In the genomic region with DNA sequence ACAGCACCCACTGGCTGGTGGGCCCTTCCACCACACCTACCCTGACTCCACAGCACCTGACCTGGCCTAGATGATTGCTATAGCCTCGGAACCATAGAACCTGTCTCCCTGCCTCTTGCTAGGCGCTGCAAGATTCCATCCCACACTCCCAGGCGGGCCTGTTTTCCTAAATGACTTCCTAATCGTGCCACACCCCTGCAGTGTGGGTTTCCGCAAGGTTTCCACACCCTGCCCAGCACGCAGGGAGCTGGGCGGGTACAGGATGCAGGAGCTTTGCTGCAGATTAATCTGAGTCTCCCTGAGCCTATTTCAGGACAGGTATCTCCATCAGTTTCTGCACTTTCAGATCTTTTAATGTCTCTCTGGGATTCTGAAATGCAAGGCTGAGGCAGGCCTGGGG, we compare ENCODE assay signal across 21 cellular contexts.
DNase-seq lines count a peak whose midpoint lies in the region; ATAC-seq and TF ChIP-seq lines count a peak whose summit lies in the region.
"Had no signal": no experiment of that assay in that cellular context is flagged by ENCODE, and none has a peak within 500 bp of the region (broad histone marks: within the 10 kb centered on the region; RNA-seq: fewer than 3 reads in every experiment).

No MANE protein-coding gene starts in this region.

- WGBS in right cardiac atrium = 70% methylated on average over 7 of the region's 7 CpGs
- WGBS in suprapubic skin = 72% methylated on average over 7 of the region's 7 CpGs

- intact Hi-C loops in MCF 10A (cut with micrococcal nuclease) (loop anchor here (5.0 kb wide), 1 partner anchor 84 kb away; no protein-coding TSS in a partner anchor), breast epithelium (cut with DNase I; ENCODE audit: low total_unique reads) (loop anchor here (2.0 kb wide), 1 partner anchor 91 kb away; no protein-coding TSS in a partner anchor), right cardiac atrium (cut with DNase I) (no loop called here)

- peak overlapping the region; percentile 71 for H3K27ac Mint-ChIP-seq in MCF 10A (ENCODE audit: low read depth, unreplicated experiment)
- H3K27ac Mint-ChIP-seq: activated naive CD8-positive, alpha-beta T cell had no signal

- no peak for TF ChIP-seq POLR2A in breast epithelium (IDR thresholded peaks at IDR 0.05)
- TF ChIP-seq POLR2A in suprapubic skin (IDR thresholded peaks at IDR 0.05) = no peak

- H3K27ac ChIP-seq in breast epithelium (peak overlapping the region in 1 of 2 donors; percentile 40), caudate nucleus (ENCODE audit: low read depth, low read length) (peak overlapping the region; percentile 29), right cardiac atrium (ENCODE audit: low read length) (peak overlapping the region; percentile 0), suprapubic skin (peak overlapping the region; percentile 49)
- H3K27ac ChIP-seq: cardiac muscle cell, parathyroid adenoma, tibial nerve had no signal

- H3K27me3 ChIP-seq in breast epithelium = no peaks in the 10 kb centered on the region
- no peaks in the 10 kb centered on the region for H3K27me3 ChIP-seq in right cardiac atrium (ENCODE audit: control insufficient read depth, insufficient read depth)
- H3K27me3 ChIP-seq in suprapubic skin = no peaks in the 10 kb centered on the region
- H3K27me3 ChIP-seq: cardiac muscle cell, tibial nerve had no signal

- peaks cover 44% of the 10 kb centered on the region for H3K4me1 Mint-ChIP-seq in MCF 10A (ENCODE audit: insufficient read depth, unreplicated experiment)

- H3K9me3 Mint-ChIP-seq in MCF 10A (ENCODE audit: unreplicated experiment) = no peaks in the 10 kb centered on the region
- H3K9me3 Mint-ChIP-seq: activated CD8-positive, alpha-beta T cell treated with anti-CD3 and anti-CD28 coated beads for 36 hours; activated T-cell treated with anti-CD3 and anti-CD28 coated beads, Interleukin-2, amount 50 U/mL, for 4 hours had no signal

- H3K4me3 Mint-ChIP-seq in MCF 10A (ENCODE audit: unreplicated experiment) = peak overlapping the region; percentile 6
- H3K4me3 Mint-ChIP-seq: activated CD8-positive, alpha-beta T cell treated with anti-CD3 and anti-CD28 coated beads for 36 hours; activated naive CD8-positive, alpha-beta T cell; activated T-cell treated with anti-CD3 and anti-CD28 coated beads, Interleukin-2, amount 50 U/mL, for 4 hours had no signal

- H3K9me3 ChIP-seq in breast epithelium = no peaks in the 10 kb centered on the region
- H3K9me3 ChIP-seq in right cardiac atrium (ENCODE audit: control insufficient read depth, low read length) = no peaks in the 10 kb centered on the region
- H3K9me3 ChIP-seq in suprapubic skin = no peaks in the 10 kb centered on the region
- H3K9me3 ChIP-seq: tibial nerve had no signal

- CTCF ChIA-PET in MCF 10A (lab: Yijun Ruan, JAX) = no interaction called here

- no TSS peak for BruUV-seq in MCF 10A (replicated peaks; lab: Mats Ljungman, UMichigan)

- ATAC-seq in right cardiac atrium = peak; percentile 50 to 85
- ATAC-seq: activated CD8-positive, alpha-beta T cell treated with anti-CD3 and anti-CD28 coated beads for 36 hours; activated T-cell treated with anti-CD3 and anti-CD28 coated beads, Interleukin-2, amount 50 U/mL, for 4 hours; left lobe of liver had no signal

- H3K4me3 ChIP-seq in breast epithelium = no peak overlapping the region
- H3K4me3 ChIP-seq in right cardiac atrium (ENCODE audit: low read length) = no peak overlapping the region
- H3K4me3 ChIP-seq in suprapubic skin = no peak overlapping the region
- H3K4me3 ChIP-seq: cardiac muscle cell, tibial nerve had no signal

- POLR2A ChIA-PET in MCF 10A (lab: Yijun Ruan, JAX) = interaction anchor here (0.7 to 5.4 kb wide), 7 partner anchors 10 to 61 kb away, joined by 3 to 57 read pairs (median 4); no protein-coding TSS in a partner anchor

- DNase-seq in MCF 10A (ENCODE audit: unreplicated experiment) = peak; percentile 62
- DNase-seq in breast epithelium (ENCODE audit: low spot score in 2 of 2) = no peak
- DNase-seq in caudate nucleus (lab: John Stamatoyannopoulos, UW) = peak in 17 of 61 donors; percentile 13 to 68 (median 37)
- DNase-seq in right cardiac atrium = peak in 2 of 3 donors; percentile 55 to 74
- no peak for DNase-seq in suprapubic skin (ENCODE audit: low spot score in 2 of 2)
- DNase-seq in occipital lobe (lab: John Stamatoyannopoulos, UW) = no peak
- no peak for DNase-seq in KG1 (lab: John Stamatoyannopoulos, UW)
- DNase-seq in stimulated activated CD4-positive, alpha-beta T cell treated with anti-CD3 and anti-CD28 coated beads, Interleukin-4, amount 100 ng/mL, for 24 hours = no peak
- DNase-seq: activated CD8-positive, alpha-beta T cell treated with anti-CD3 and anti-CD28 coated beads for 36 hours; activated T-cell treated with anti-CD3 and anti-CD28 coated beads, Interleukin-2, amount 50 U/mL, for 4 hours; C1 segment of cervical spinal cord; DMS 273 treated with DMSO at 0.1 percent for 48 hours; effector memory CD4-positive, alpha-beta T cell; NCI-H1417; RPMI8226; T-helper 1 cell had no signal

- peaks cover 8 to 12% of the 10 kb centered on the region in 2 donors for H3K4me1 ChIP-seq in breast epithelium
- H3K4me1 ChIP-seq in right cardiac atrium (ENCODE audit: control insufficient read depth, insufficient read depth, low read length) = peaks cover 15% of the 10 kb centered on the region
- H3K4me1 ChIP-seq in suprapubic skin = peaks cover 43% of the 10 kb centered on the region
- H3K4me1 ChIP-seq: parathyroid adenoma had no signal

- TF ChIP-seq CTCF in MCF 10A (IDR thresholded peaks at IDR 0.05; ENCODE audit: unreplicated experiment) (no peak), breast epithelium (IDR thresholded peaks at IDR 0.05) (no peak), suprapubic skin (IDR thresholded peaks at IDR 0.05) (no peak)

- H3K36me3 Mint-ChIP-seq in MCF 10A (ENCODE audit: insufficient read depth, unreplicated experiment) = no peaks in the 10 kb centered on the region
- H3K36me3 Mint-ChIP-seq: activated naive CD8-positive, alpha-beta T cell had no signal

- TF ChIP-seq EP300 in suprapubic skin (IDR thresholded peaks at IDR 0.05) = no peak

- no peaks in the 10 kb centered on the region for H3K36me3 ChIP-seq in breast epithelium
- H3K36me3 ChIP-seq in suprapubic skin = no peaks in the 10 kb centered on the region
- H3K36me3 ChIP-seq: cardiac muscle cell, tibial nerve had no signal

- no peaks in the 10 kb centered on the region for H3K27me3 Mint-ChIP-seq in MCF 10A (ENCODE audit: insufficient read depth, unreplicated experiment)
- H3K27me3 Mint-ChIP-seq: activated CD8-positive, alpha-beta T cell treated with anti-CD3 and anti-CD28 coated beads for 36 hours; activated naive CD8-positive, alpha-beta T cell had no signal

Comparison
In these comparisons a context has a peak if more than half of its experiments do, and no peak if none do; other contexts are left out.
1. DNase-seq: peak in MCF 10A (single experiment) and right cardiac atrium (2 of 3); none in breast epithelium (0 of 2), suprapubic skin (0 of 2), occipital lobe (single experiment), KG1 (single experiment) and stimulated activated CD4-positive, alpha-beta T cell treated with anti-CD3 and anti-CD28 coated beads, Interleukin-4, amount 100 ng/mL, for 24 hours (single experiment).
2. intact Hi-C loops: an anchor here in MCF 10A (5.0 kb wide) and breast epithelium (2.0 kb wide); none called in right cardiac atrium.